In genomic region chr6:75612921-75613534, GRCh38 we compare ENCODE assay signal across 12 cellular contexts. TPM values are rescaled to one million over a fixed set of nuclear protein-coding genes. Genes with fewer than 3 reads are reported as not detected.
A peak's percentile ranks its signal among the peaks of the same experiment; 100 is the strongest.
DNase-seq lines count a peak whose midpoint lies in the region; ATAC-seq, FAIRE-seq and TF ChIP-seq lines count a peak whose summit lies in the region.
"Had no signal": no experiment of that assay in that cellular context is flagged by ENCODE, and none has a peak within 500 bp of the region (broad histone marks: within the 10 kb centered on the region; RNA-seq: fewer than 3 reads in every experiment).

No MANE protein-coding gene starts in this region.

- no peak overlapping the region for H2AFZ ChIP-seq in GM12878 (ENCODE audit: control insufficient read depth, low read depth, low read length)

- H4K20me1 ChIP-seq in GM12878 (ENCODE audit: control insufficient read depth, insufficient read depth) = peaks cover 2% of the 10 kb centered on the region; the same call in 1 of the 2 replicates

- SMC1A ChIA-PET in GM12878 (lab: Charles Lee; ENCODE audit: uncharacterized antibody, unreplicated experiment) = interaction anchor here (0.6 to 1.8 kb wide), 6 partner anchors 10 to 91 kb away, joined by 3 to 5 read pairs (median 3); no protein-coding TSS in a partner anchor

- CTCF ChIA-PET in GM12878 (lab: Yijun Ruan, JAX) = interaction anchor here (1.3 kb wide), 1 partner anchor 50 kb away, joined by 3 read pairs; no protein-coding TSS in a partner anchor

- H3K36me3 ChIP-seq in GM12878 (ENCODE audit: control insufficient read depth in 2 of 2, insufficient read depth in 2 of 2, low read length in 1 of 2) = no peaks in the 10 kb centered on the region; a peak in 1 of 4 replicates
- H3K36me3 ChIP-seq in lung (ENCODE audit: control insufficient read depth in 2 of 2, insufficient read depth in 2 of 2, low read length in 2 of 2) = no peaks in the 10 kb centered on the region
- H3K36me3 ChIP-seq in tibial artery = no peaks in the 10 kb centered on the region

- peak overlapping the region; percentile 46 for H3K4me3 Mint-ChIP-seq in activated T-cell treated with anti-CD3 and anti-CD28 coated beads, Interleukin-2, amount 50 U/mL, for 24 hours
- H3K4me3 Mint-ChIP-seq: nephron had no signal

- H3K27me3 Mint-ChIP-seq in activated T-cell treated with anti-CD3 and anti-CD28 coated beads, Interleukin-2, amount 50 U/mL, for 24 hours = no peaks in the 10 kb centered on the region

- peaks cover 89% of the 10 kb centered on the region for H3K4me1 Mint-ChIP-seq in activated T-cell treated with anti-CD3 and anti-CD28 coated beads, Interleukin-2, amount 50 U/mL, for 24 hours (ENCODE audit: low read depth)

- POLR2A ChIA-PET in GM12878 (lab: Charles Lee) = interaction anchor here (3.3 kb wide), 1 partner anchor 10 kb away, joined by 22 read pairs; the partner anchor contains the start of gene SENP6

- H3K27ac Mint-ChIP-seq in activated T-cell treated with anti-CD3 and anti-CD28 coated beads, Interleukin-2, amount 50 U/mL, for 24 hours = peak overlapping the region; percentile 89

- H3K9ac ChIP-seq in GM12878 (ENCODE audit: control insufficient read depth, insufficient read depth, low read length) = no peak overlapping the region

- BruUV-seq in GM12878 (replicated peaks; lab: Mats Ljungman, UMichigan) = no TSS peak

- FAIRE-seq in GM12878 (lab: Jason Lieb, UNC) = peak; percentile 35
- FAIRE-seq: astrocyte had no signal

- TF ChIP-seq RAD21 in GM12878 (IDR thresholded peaks at IDR 0.05; ENCODE audit: insufficient read depth, low read depth, low read length) = no peak

- no peak for TF ChIP-seq POLR2A in GM12878 (IDR thresholded peaks at IDR 0.05; ENCODE audit: low read depth, low read length)

- H3K9me3 Mint-ChIP-seq in activated T-cell treated with anti-CD3 and anti-CD28 coated beads, Interleukin-2, amount 50 U/mL, for 24 hours = no peaks in the 10 kb centered on the region

- peak overlapping the region; percentile 71 for H3K4me2 ChIP-seq in GM12878 (ENCODE audit: control insufficient read depth, insufficient read depth)

- DNase-seq in activated T-cell treated with anti-CD3 and anti-CD28 coated beads, Interleukin-2, amount 50 U/mL, for 24 hours = no peak
- DNase-seq in activated T-cell treated with anti-CD3 and anti-CD28 coated beads for 4 hours (no peak), GM12878 (ENCODE audit: low read depth, low spot score) (no peak), lung (ENCODE audit: low spot score) (no peak), tibial artery (no peak), NCI-H446 (lab: John Stamatoyannopoulos, UW) (no peak), cerebellum (ENCODE audit: low spot score) (no peak)
- DNase-seq: Kasumi-1, WERI-Rb-1 had no signal

- H3K9me3 ChIP-seq in GM12878 (replicated peaks; ENCODE audit: control insufficient read depth, insufficient read depth, low read length) (peaks cover 2% of the 10 kb centered on the region), lung (ENCODE audit: control insufficient read depth in 2 of 2, insufficient read depth in 1 of 2, low read length in 1 of 2) (no peaks in the 10 kb centered on the region), tibial artery (no peaks in the 10 kb centered on the region)

- TF ChIP-seq CTCF in GM12878 (IDR thresholded peaks at IDR 0.05 in 2 of 3, conservative IDR thresholded peaks at IDR 0.05 in 1 of 3; ENCODE audit: control insufficient read depth in 2 of 3, extremely low read depth in 1 of 3, insufficient read depth in 1 of 3, low read depth in 3 of 3, low read length in 3 of 3) (no peak), lung (IDR thresholded peaks at IDR 0.05; ENCODE audit: control extremely low read depth, extremely low read depth) (no peak), tibial artery (IDR thresholded peaks at IDR 0.05) (no peak)

- TF ChIP-seq EP300 in GM12878 (IDR thresholded peaks at IDR 0.05; ENCODE audit: borderline replicate concordance in 1 of 2, control insufficient read depth in 1 of 2, low read depth in 2 of 2, low read length in 2 of 2) = no peak

- H3K79me2 ChIP-seq in GM12878 (ENCODE audit: control insufficient read depth, insufficient read depth, low read length) = peaks cover 93% of the 10 kb centered on the region

- WGBS in GM12878 (ENCODE audit: insufficient coverage, insufficient replicate concordance, low lambda C conversion rate, missing lambda C conversion rate) = 85% methylated on average over 7 of the region's 8 CpGs
- WGBS in lung, 2 donors = 66 to 70% methylated on average over 8 of the region's 8 CpGs

- ATAC-seq in GM12878 (peak; percentile 12; the same call in 1 of the 3 replicates), lung (ENCODE audit: insufficient read depth, low FRiP score) (no peak), GM18861 (IDR thresholded peaks at IDR 0.05; ENCODE audit: unreplicated experiment) (no peak)

- intact Hi-C loops in GM12878 (cut with micrococcal nuclease; ENCODE audit: unreplicated experiment) (no loop called here), tibial artery (cut with DNase I; ENCODE audit: low total_unique reads) (no loop called here)

- in situ Hi-C loops in GM12878 (cut with MboI) = no loop called here

- H3K27me3 ChIP-seq in GM12878 (replicated peaks in 1 of 2; ENCODE audit: control insufficient read depth in 2 of 2, insufficient read depth in 2 of 2, low read length in 1 of 2) (no peaks in the 10 kb centered on the region), lung (ENCODE audit: control insufficient read depth, insufficient read depth) (no peaks in the 10 kb centered on the region), tibial artery (no peaks in the 10 kb centered on the region)

- RAD21 ChIA-PET in GM12878 (lab: Charles Lee; ENCODE audit: unreplicated experiment) = interaction anchor here (0.7 to 1.2 kb wide), 2 partner anchors 8 to 18 kb away, joined by 3 to 5 read pairs; no protein-coding TSS in a partner anchor

- H3K4me3 ChIP-seq in GM12878 = no peak overlapping the region
- H3K4me3 ChIP-seq in lung = no peak overlapping the region
- H3K4me3 ChIP-seq in tibial artery = no peak overlapping the region

- H3K36me3 Mint-ChIP-seq in activated T-cell treated with anti-CD3 and anti-CD28 coated beads, Interleukin-2, amount 50 U/mL, for 24 hours (ENCODE audit: low read depth) = peaks cover 38% of the 10 kb centered on the region

- H3K27ac ChIP-seq in GM12878 (ENCODE audit: control insufficient read depth, insufficient read depth) (peak overlapping the region; percentile 41; the same call in 1 of the 2 replicates), lung (ENCODE audit: low read depth in 1 of 2, low read length in 1 of 2) (peak overlapping the region; percentile 21 to 73), tibial artery (peak overlapping the region; percentile 57 to 74)
- H3K27ac ChIP-seq: WERI-Rb-1 had no signal

- H3K4me1 ChIP-seq in GM12878 (ENCODE audit: control insufficient read depth, insufficient read depth, low read length) (peaks cover 34% of the 10 kb centered on the region), lung (ENCODE audit: control insufficient read depth in 2 of 2, insufficient read depth in 2 of 2, low read length in 2 of 2) (peaks cover 4 to 34% of the 10 kb centered on the region in 2 donors), tibial artery (peaks cover 0 to 96% (median 40%) of the 10 kb centered on the region in 4 donors)

TF ChIP-seq in GM12878, 131 proteins besides CTCF, POLR2A, EP300 and RAD21 (continues in another document):
- TF ChIP-seq NR2F1 (conservative IDR thresholded peaks at IDR 0.05) (peak; percentile 43), ZBTB40 (IDR thresholded peaks at IDR 0.05; ENCODE audit: borderline replicate concordance) (peak; percentile 90)

RNA-seq across cellular contexts. Expression of gene SENP6, which starts 11.3 kb away (rescaled TPM):
- total RNA-seq in GM12878 (2013; cell fraction: nucleolus; rRNA removed) = 338 and 339 TPM in 2 replicates
- total RNA-seq in GM12878 (2014; rRNA removed) (48.9 and 50.8 TPM in 2 replicates), GM12878 (2014; rRNA removed; fragmentation: Illumina TruSeq; extraction: Trizol) (70.0 and 75.2 TPM in 2 replicates), GM12878 (2021) (46.9 and 52.1 TPM in 2 replicates), lung (100 to 1,000 TPM in 1 of 2 donors, 10 to 100 TPM in 1; 83.5 to 209 TPM), cerebellum (219 TPM)
- 12.9 TPM for polyA plus RNA-seq in GM12878 (2011; ENCODE audit: low read depth)
- polyA plus RNA-seq in GM12878 (2011; rRNA removed) (45.6 and 91.9 TPM in 2 replicates), GM12878 (2014; fragmentation: Illumina TruSeq; extraction: Trizol) (56.1 and 79.1 TPM in 2 replicates), GM12878 (2014; fragmentation: Nextera tagmentation; extraction: Ambion mirVana) (10 to 100 TPM; 10.7 to 17.2 TPM), GM12878 (2014; rRNA removed) (31.6 and 36.5 TPM in 2 replicates), GM12878 (2016; fragmentation: Nextera tagmentation; extraction: Ambion mirVana) (10 to 100 TPM; 36.6 to 39.0 TPM), lung (10 to 100 TPM; 28.0 to 42.2 TPM)
- 10.9 and 11.5 TPM in 2 replicates for polyA plus RNA-seq in GM12878 (2011; cell fraction: cytosol; rRNA removed)
- polyA plus RNA-seq in GM12878 (2011; cell fraction: nucleus; rRNA removed) = 42.8 and 52.2 TPM in 2 replicates
- polyA plus RNA-seq in GM12878 (2012) = 25.4 and 32.2 TPM in 2 replicates
- 27.5 and 37.7 TPM in 2 replicates for polyA minus RNA-seq in GM12878 (2011; rRNA and poly(A)+ RNA removed)
- polyA minus RNA-seq in GM12878 (2011; cell fraction: cytosol; rRNA and poly(A)+ RNA removed) = 16.3 and 19.2 TPM in 2 replicates
- polyA minus RNA-seq in GM12878 (2011; cell fraction: nucleus; rRNA and poly(A)+ RNA removed) = 49.0 and 102 TPM in 2 replicates
